In genomic region chr4:3407930-3408792, GRCh38 we compare ENCODE assay signal across 20 cellular contexts. TPM values are rescaled to one million over a fixed set of nuclear protein-coding genes. Genes with fewer than 3 reads are reported as not detected.
A peak's percentile ranks its signal among the peaks of the same experiment; 100 is the strongest.
DNase-seq lines count a peak whose midpoint lies in the region; ATAC-seq and TF ChIP-seq lines count a peak whose summit lies in the region.
"Had no signal": no experiment of that assay in that cellular context is flagged by ENCODE, and none has a peak within 500 bp of the region (broad histone marks: within the 10 kb centered on the region; RNA-seq: fewer than 3 reads in every experiment).

No MANE protein-coding gene starts in this region.

- H3K9ac ChIP-seq in endodermal cell (ENCODE audit: extremely low read depth, low read length, poor library complexity, severe bottlenecking): no peak overlapping the region

- H3K27ac Mint-ChIP-seq in activated naive CD4-positive, alpha-beta T cell treated with anti-CD3 and anti-CD28 coated beads, Interleukin-2, amount 10 ng/mL, durations not matched to agents 7 days and 5 days: no peak overlapping the region
- H3K27ac Mint-ChIP-seq in endodermal cell (peak overlapping the region; percentile 35), nephron progenitor cell (peak overlapping the region; percentile 82)
- H3K27ac Mint-ChIP-seq: activated CD4-positive, alpha-beta T cell treated with anti-CD3 and anti-CD28 coated beads for 36 hours; activated CD8-positive, alpha-beta memory T cell treated with anti-CD3 and anti-CD28 coated beads, Interleukin-2, amount 10 ng/mL, durations not matched to agents 7 days and 5 days; activated T-helper 1 cell treated with anti-CD3 and anti-CD28 coated beads, Interleukin-12 subunit alpha, Interleukin-12 subunit beta, Interleukin-2, Interleukin-4 antibody, amounts not matched to agents 30 ng/mL and 10 ng/mL and 1 ng/mL, durations not matched to agents 14 hours and 24 hours and 36 hours had no signal

- 88 to 93% methylated on average over 22 to 26 of the region's 26 CpGs for WGBS in endodermal cell (ENCODE audit: insufficient coverage in 1 of 2, insufficient read length in 1 of 2), 2 experiments

- H3K9me3 ChIP-seq in endodermal cell (ENCODE audit: control insufficient read depth, low read length) (peaks cover 9% of the 10 kb centered on the region), tibial artery (peaks cover 0 to 6% (median 0%) of the 10 kb centered on the region in 3 donors)

- H3K9me3 Mint-ChIP-seq in activated naive CD4-positive, alpha-beta T cell treated with anti-CD3 and anti-CD28 coated beads, Interleukin-2, amount 10 ng/mL, durations not matched to agents 7 days and 5 days: no peaks in the 10 kb centered on the region
- H3K9me3 Mint-ChIP-seq in endodermal cell (peaks cover 19% of the 10 kb centered on the region), nephron progenitor cell (peaks cover 20% of the 10 kb centered on the region)
- H3K9me3 Mint-ChIP-seq: activated T-helper 1 cell treated with anti-CD3 and anti-CD28 coated beads, Interleukin-12 subunit alpha, Interleukin-12 subunit beta, Interleukin-2, Interleukin-4 antibody, amounts not matched to agents 30 ng/mL and 10 ng/mL and 1 ng/mL, durations not matched to agents 14 hours and 24 hours and 36 hours had no signal

- no peaks in the 10 kb centered on the region for H3K27me3 Mint-ChIP-seq in activated naive CD4-positive, alpha-beta T cell treated with anti-CD3 and anti-CD28 coated beads, Interleukin-2, amount 10 ng/mL, durations not matched to agents 7 days and 5 days
- no peaks in the 10 kb centered on the region for H3K27me3 Mint-ChIP-seq in endodermal cell (ENCODE audit: insufficient read depth)
- H3K27me3 Mint-ChIP-seq in nephron progenitor cell (ENCODE audit: low read depth, poor library complexity): no peaks in the 10 kb centered on the region
- H3K27me3 Mint-ChIP-seq: activated CD4-positive, alpha-beta T cell treated with anti-CD3 and anti-CD28 coated beads for 36 hours; activated CD8-positive, alpha-beta memory T cell treated with anti-CD3 and anti-CD28 coated beads, Interleukin-2, amount 10 ng/mL, durations not matched to agents 7 days and 5 days; progenitor cell of endocrine pancreas had no signal

- no peak overlapping the region for H3K27ac ChIP-seq in endodermal cell (ENCODE audit: low read depth, low read length)
- no peak overlapping the region for H3K27ac ChIP-seq in tibial artery
- H3K27ac ChIP-seq: breast epithelium had no signal

- H3K4me3 Mint-ChIP-seq in activated naive CD4-positive, alpha-beta T cell treated with anti-CD3 and anti-CD28 coated beads, Interleukin-2, amount 10 ng/mL, durations not matched to agents 7 days and 5 days: no peak overlapping the region
- H3K4me3 Mint-ChIP-seq in endodermal cell: no peak overlapping the region
- H3K4me3 Mint-ChIP-seq in nephron progenitor cell: no peak overlapping the region
- H3K4me3 Mint-ChIP-seq: activated CD4-positive, alpha-beta T cell treated with anti-CD3 and anti-CD28 coated beads for 36 hours; activated CD8-positive, alpha-beta memory T cell treated with anti-CD3 and anti-CD28 coated beads, Interleukin-2, amount 10 ng/mL, durations not matched to agents 7 days and 5 days; activated T-helper 1 cell treated with anti-CD3 and anti-CD28 coated beads, Interleukin-12 subunit alpha, Interleukin-12 subunit beta, Interleukin-2, Interleukin-4 antibody, amounts not matched to agents 30 ng/mL and 10 ng/mL and 1 ng/mL, durations not matched to agents 14 hours and 24 hours and 36 hours had no signal

- H3K36me3 Mint-ChIP-seq in activated naive CD4-positive, alpha-beta T cell treated with anti-CD3 and anti-CD28 coated beads, Interleukin-2, amount 10 ng/mL, durations not matched to agents 7 days and 5 days: no peaks in the 10 kb centered on the region
- H3K36me3 Mint-ChIP-seq in endodermal cell (ENCODE audit: low read depth) (peaks cover 23% of the 10 kb centered on the region), nephron progenitor cell (ENCODE audit: low read depth) (peaks cover 26% of the 10 kb centered on the region)
- H3K36me3 Mint-ChIP-seq: activated CD8-positive, alpha-beta memory T cell treated with anti-CD3 and anti-CD28 coated beads, Interleukin-2, amount 10 ng/mL, durations not matched to agents 7 days and 5 days had no signal

- no peak for ATAC-seq in GM19452 (IDR thresholded peaks at IDR 0.05; ENCODE audit: unreplicated experiment)
- ATAC-seq: activated CD4-positive, alpha-beta T cell treated with anti-CD3 and anti-CD28 coated beads for 36 hours; activated CD8-positive, alpha-beta memory T cell treated with anti-CD3 and anti-CD28 coated beads, Interleukin-2, amount 10 ng/mL, durations not matched to agents 7 days and 5 days had no signal

- peaks cover 5% of the 10 kb centered on the region for H3K36me3 ChIP-seq in endodermal cell (ENCODE audit: control insufficient read depth, insufficient read depth, low read length)
- no peaks in the 10 kb centered on the region for H3K36me3 ChIP-seq in tibial artery
- H3K36me3 ChIP-seq: BE2C, breast epithelium had no signal

- CTCF ChIA-PET in activated naive CD4-positive, alpha-beta T cell treated with anti-CD3 and anti-CD28 coated beads, Interleukin-2, amount 10 ng/mL, durations not matched to agents 7 days and 5 days (lab: Charles Lee): no interaction called here

- intact Hi-C loops in tibial artery (cut with DNase I; ENCODE audit: low total_unique reads): loop anchor here (5.0 kb wide), 1 partner anchor 74 kb away; no protein-coding TSS in a partner anchor

- H3K4me1 Mint-ChIP-seq in activated naive CD4-positive, alpha-beta T cell treated with anti-CD3 and anti-CD28 coated beads, Interleukin-2, amount 10 ng/mL, durations not matched to agents 7 days and 5 days: no peaks in the 10 kb centered on the region
- H3K4me1 Mint-ChIP-seq in endodermal cell: peaks cover 34% of the 10 kb centered on the region
- peaks cover 68% of the 10 kb centered on the region for H3K4me1 Mint-ChIP-seq in nephron progenitor cell
- H3K4me1 Mint-ChIP-seq: activated CD4-positive, alpha-beta T cell treated with anti-CD3 and anti-CD28 coated beads for 36 hours; activated CD8-positive, alpha-beta memory T cell treated with anti-CD3 and anti-CD28 coated beads, Interleukin-2, amount 10 ng/mL, durations not matched to agents 7 days and 5 days had no signal

- peak; percentile 11 for DNase-seq in activated naive CD4-positive, alpha-beta T cell treated with anti-CD3 and anti-CD28 coated beads, Interleukin-2, amount 10 ng/mL, durations not matched to agents 7 days and 5 days
- DNase-seq in activated naive CD4-positive, alpha-beta T cell treated with anti-CD3 and anti-CD28 coated beads, Interleukin-2, amount 50 U/mL, for 16 hours: no peak
- DNase-seq in endodermal cell: peak; percentile 31
- no peak for DNase-seq in nephron progenitor cell
- peak; percentile 3 to 43 for DNase-seq in tibial artery
- DNase-seq in NCI-H187 treated with DMSO at 0.1 percent for 48 hours (lab: John Stamatoyannopoulos, UW): no peak
- no peak for DNase-seq in SW480 (ENCODE audit: low spot score)
- DNase-seq: activated CD4-positive, alpha-beta T cell treated with anti-CD3 and anti-CD28 coated beads for 36 hours; activated CD8-positive, alpha-beta memory T cell treated with anti-CD3 and anti-CD28 coated beads, Interleukin-2, amount 10 ng/mL, durations not matched to agents 7 days and 5 days; mammary epithelial cell; NCI-H1105; stimulated activated CD8-positive, alpha-beta memory T cell treated with anti-CD3 and anti-CD28 coated beads, Interleukin-4, amount 100 ng/mL, for 48 hours had no signal

- H3K4me1 ChIP-seq in endodermal cell (ENCODE audit: control insufficient read depth, insufficient read depth, low read length): peaks cover 11% of the 10 kb centered on the region
- H3K4me1 ChIP-seq in tibial artery: peaks cover 0 to 34% (median 14%) of the 10 kb centered on the region in 4 donors
- H3K4me1 ChIP-seq: breast epithelium had no signal

- no peaks in the 10 kb centered on the region for H3K27me3 ChIP-seq in endodermal cell (ENCODE audit: control insufficient read depth, insufficient read depth, low read length, poor library complexity, severe bottlenecking)
- H3K27me3 ChIP-seq in tibial artery: no peaks in the 10 kb centered on the region
- H3K27me3 ChIP-seq: BE2C, breast epithelium had no signal

- no peak for TF ChIP-seq CTCF in endodermal cell (conservative IDR thresholded peaks at IDR 0.05)
- TF ChIP-seq CTCF in nephron progenitor cell (IDR thresholded peaks at IDR 0.05): no peak
- no peak for TF ChIP-seq CTCF in tibial artery (IDR thresholded peaks at IDR 0.05)

- no peak overlapping the region for H3K4me3 ChIP-seq in endodermal cell (ENCODE audit: low read length)
- no peak overlapping the region for H3K4me3 ChIP-seq in tibial artery
- H3K4me3 ChIP-seq: breast epithelium had no signal

RNA-seq across cellular contexts. Expression of gene HGFAC, which starts 33.6 kb away (rescaled TPM):
- under 1 TPM in 1 of 2 donors, not detected in 1; 0.46 TPM for total RNA-seq in endodermal cell
- polyA plus RNA-seq in endodermal cell (2013, experiment 1 of 2): 0.93 TPM
- 0.50 TPM for polyA plus RNA-seq in endodermal cell (2013, experiment 2 of 2)
- total RNA-seq: activated CD4-positive, alpha-beta T cell treated with anti-CD3 and anti-CD28 coated beads for 36 hours; activated CD8-positive, alpha-beta memory T cell treated with anti-CD3 and anti-CD28 coated beads, Interleukin-2, amount 10 ng/mL, durations not matched to agents 7 days and 5 days; activated T-helper 1 cell treated with anti-CD3 and anti-CD28 coated beads, Interleukin-12 subunit alpha, Interleukin-12 subunit beta, Interleukin-2, Interleukin-4 antibody, amounts not matched to agents 30 ng/mL and 10 ng/mL and 1 ng/mL, durations not matched to agents 14 hours and 24 hours and 36 hours; HT1080; mammary epithelial cell; NCI-H460; RPMI7951 had no signal
- polyA plus RNA-seq: mammary epithelial cell had no signal

RNA-seq across cellular contexts. Expression of gene DOK7, which starts 54.9 kb away (rescaled TPM):
- 1 to 10 TPM in 1 of 2 donors, under 1 TPM in 1; 0.38 to 1.3 TPM for total RNA-seq in endodermal cell
- polyA plus RNA-seq in endodermal cell (2013, experiment 1 of 2): 0.46 TPM
- polyA plus RNA-seq in endodermal cell (2013, experiment 2 of 2): 1.0 TPM
- total RNA-seq: activated CD4-positive, alpha-beta T cell treated with anti-CD3 and anti-CD28 coated beads for 36 hours; activated CD8-positive, alpha-beta memory T cell treated with anti-CD3 and anti-CD28 coated beads, Interleukin-2, amount 10 ng/mL, durations not matched to agents 7 days and 5 days; activated T-helper 1 cell treated with anti-CD3 and anti-CD28 coated beads, Interleukin-12 subunit alpha, Interleukin-12 subunit beta, Interleukin-2, Interleukin-4 antibody, amounts not matched to agents 30 ng/mL and 10 ng/mL and 1 ng/mL, durations not matched to agents 14 hours and 24 hours and 36 hours; HT1080; progenitor cell of endocrine pancreas; RPMI7951 had no signal

Comparison
In these comparisons a context has a peak if more than half of its experiments do, and no peak if none do; other contexts are left out.
1. DNase-seq: peak in activated naive CD4-positive, alpha-beta T cell treated with anti-CD3 and anti-CD28 coated beads, Interleukin-2, amount 10 ng/mL, durations not matched to agents 7 days and 5 days (single experiment), endodermal cell (single experiment) and tibial artery (2 of 2); none in activated naive CD4-positive, alpha-beta T cell treated with anti-CD3 and anti-CD28 coated beads, Interleukin-2, amount 50 U/mL, for 16 hours (single experiment), nephron progenitor cell (single experiment), NCI-H187 treated with DMSO at 0.1 percent for 48 hours (single experiment) and SW480 (single experiment).